Comparison of ENCODE assay signal across 1 cellular context in the genomic region with DNA sequence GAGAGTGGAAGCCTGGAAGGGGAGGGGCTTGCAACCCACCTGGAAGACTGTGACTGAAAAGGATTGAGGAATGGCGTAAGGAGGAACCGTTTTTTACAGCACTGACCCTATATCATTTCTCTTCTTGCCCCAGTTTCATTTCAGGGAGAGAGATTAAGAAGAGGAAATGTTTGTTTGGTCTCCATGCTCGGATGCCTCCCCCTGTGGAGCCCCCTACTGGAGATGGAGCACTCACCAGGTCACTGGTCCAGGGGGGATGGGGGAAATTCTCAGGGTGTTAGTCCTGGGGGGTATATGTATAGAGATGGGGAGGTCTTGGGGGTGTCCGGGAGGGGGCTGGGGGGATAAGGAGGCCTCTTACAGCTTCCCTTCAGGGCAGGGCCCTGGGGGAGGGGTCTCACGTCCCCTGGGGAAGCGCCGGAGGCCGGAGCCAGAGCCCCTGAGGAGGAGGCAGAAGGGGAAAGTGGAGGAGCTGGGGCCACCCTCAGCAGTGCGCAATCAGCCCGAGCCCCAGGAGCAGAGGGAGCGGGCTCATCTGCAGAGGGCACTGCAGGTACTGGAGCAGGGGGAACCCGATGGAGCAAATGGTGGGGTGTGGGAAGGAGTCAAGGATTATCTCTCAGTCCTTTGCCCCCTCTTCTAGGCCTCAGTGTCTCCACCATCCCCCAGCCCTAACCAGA.
TF ChIP-seq lines count a peak whose summit lies in the region.

No MANE protein-coding gene starts in this region.

TF ChIP-seq in H1, 55 proteins besides CTCF, POLR2A, EP300 and RAD21:
- TF ChIP-seq BACH1 (IDR thresholded peaks at IDR 0.05; ENCODE audit: low read length): no peak
- no peak for TF ChIP-seq CTBP2 (IDR thresholded peaks at IDR 0.05; ENCODE audit: borderline replicate concordance, insufficient read depth, insufficient read length, low read length)
- TF ChIP-seq POLR2AphosphoS5 (IDR thresholded peaks at IDR 0.05; ENCODE audit: low read depth, low read length): peak; percentile 53; the same call in 1 of the 2 replicates
- no peak for TF ChIP-seq SP2 (IDR thresholded peaks at IDR 0.05; ENCODE audit: low read length)
- no peak for TF ChIP-seq ASH2L (IDR thresholded peaks at IDR 0.05; ENCODE audit: low read length)
